ENCODE assay signal across 8 cellular contexts in genomic region chr12:7108928-7109920, GRCh38. TPM values are rescaled to one million over a fixed set of nuclear protein-coding genes. Genes with fewer than 3 reads are reported as not detected.
DNase-seq lines count a peak whose midpoint lies in the region; ATAC-seq and TF ChIP-seq lines count a peak whose summit lies in the region.

Gene C1RL, minus strand, starts transcription at chr12:7109214. Its CDS starts 34 bp downstream, at chr12:7109180.

- no peaks in the 10 kb centered on the region for H3K27me3 ChIP-seq in heart right ventricle
- H3K27me3 ChIP-seq in transverse colon = no peaks in the 10 kb centered on the region

- TF ChIP-seq CTCF in heart right ventricle (IDR thresholded peaks at IDR 0.05) (peak; percentile 94 to 99 (median 97)), transverse colon (IDR thresholded peaks at IDR 0.05) (peak; percentile 98 to 99 (median 99))

- ATAC-seq in GM19351 (IDR thresholded peaks at IDR 0.05; ENCODE audit: unreplicated experiment) (peak; percentile 30), heart right ventricle (peak; percentile 75 to 91 (median 88))

- in situ Hi-C loops in ACHN (cut with HindIII; ENCODE audit: low pct_ligation_motif_present, low pct_unique_long_range_greater_than_20kb, low sequenced_read_pairs) (no loop called here), transverse colon (cut with MboI; ENCODE audit: low pct_ligation_motif_present in 1 of 4, low pct_unique_long_range_greater_than_20kb in 1 of 4, low sequenced_read_pairs in 3 of 4) (loop anchor here (10.0 to 25.0 kb wide), 3 partner anchors 164 to 197 kb away; partner anchors contain the start of genes C12orf57 (in 3 of the 4), RNU7-1 (in 3 of the 4), ATN1 (in 2 of the 4) and ENO2 (in 1 of the 4))

- DNase-seq in ACHN (peak; percentile 90), NCI-H1417 treated with DMSO at 0.1 percent for 48 hours (lab: John Stamatoyannopoulos, UW) (peak; percentile 35), T-helper 1 cell (peak; percentile 54 to 75 (median 67)), heart right ventricle (peak; percentile 90), posterior vena cava (ENCODE audit: low spot score) (peak; percentile 98), transverse colon (peak; percentile 93)

- intact Hi-C loops in heart right ventricle (cut with DNase I) = loop anchor here in 6 of 10 donors (1.0 to 10.0 kb wide), 5 partner anchors 47 to 164 kb away; partner anchors contain the start of genes C1S (in 5 of the 6), C12orf57 (in 1 of the 6) and RNU7-1 (in 1 of the 6)
- intact Hi-C loops in posterior vena cava (cut with DNase I) = loop anchor here (1.0 to 5.0 kb wide), 2 partner anchors 17 to 442 kb away; partner anchors contain the start of gene C1R (in 1 of the 2)
- intact Hi-C loops in transverse colon (cut with DNase I; ENCODE audit: low total_unique reads) = loop anchor here (2.0 to 10.0 kb wide), 3 partner anchors 48 to 242 kb away; partner anchors contain the start of genes C1S and TPI1

- peak within 1 kb of the TSS in 9 of 10 donors; percentile 41 to 70 (median 63) for H3K4me3 ChIP-seq in heart right ventricle
- peak within 1 kb of the TSS; percentile 54 to 69 (median 62) for H3K4me3 ChIP-seq in transverse colon

- peaks cover 0 to 13% (median 3%) of the 10 kb centered on the region in 11 donors for H3K9me3 ChIP-seq in heart right ventricle
- H3K9me3 ChIP-seq in transverse colon = peaks cover 0 to 7% of the 10 kb centered on the region in 2 donors

- peak; percentile 80 for TF ChIP-seq EP300 in transverse colon (IDR thresholded peaks at IDR 0.05; ENCODE audit: low read depth)

- H3K4me1 ChIP-seq in heart right ventricle (peaks cover 0 to 44% (median 14%) of the 10 kb centered on the region in 9 donors), transverse colon (peaks cover 12 to 29% (median 17%) of the 10 kb centered on the region in 4 donors)

- WGBS in adipose tissue, 3 donors = 21 to 25% (median 24%) methylated on average over 22 to 24 of the region's 24 CpGs
- WGBS in heart right ventricle, 2 donors = 28 to 35% methylated on average over 22 to 24 of the region's 24 CpGs
- WGBS in transverse colon (ENCODE audit: low coverage in 1 of 2), 2 donors = 21 to 25% methylated on average over 8 to 23 of the region's 24 CpGs

- H3K36me3 ChIP-seq in heart right ventricle (peaks cover 0 to 16% (median 0%) of the 10 kb centered on the region in 9 donors), transverse colon (no peaks in the 10 kb centered on the region)

- peak within 1 kb of the TSS; percentile 99 for H3K27ac ChIP-seq in adipose tissue (ENCODE audit: low read depth, low read length)
- H3K27ac ChIP-seq in heart right ventricle = peak within 1 kb of the TSS; percentile 70 to 98 (median 89)
- peak within 1 kb of the TSS; percentile 92 to 95 (median 93) for H3K27ac ChIP-seq in transverse colon

- TF ChIP-seq POLR2A in transverse colon (IDR thresholded peaks at IDR 0.05) = no peak

RNA-seq across cellular contexts. Expression of gene C1RL, which starts in this region (rescaled TPM):
- 10 to 100 TPM; 40.8 to 48.5 (median 42.0) TPM for polyA plus RNA-seq in adipose tissue
- total RNA-seq in heart right ventricle = 10 to 100 TPM in 3 of 10 donors, 1 to 10 TPM in 7; 4.5 to 24.9 (median 7.5) TPM
- polyA plus RNA-seq in heart right ventricle = 10 to 100 TPM in 1 of 2 donors, 1 to 10 TPM in 1; 8.3 to 22.3 TPM
- 100 to 1,000 TPM in 1 of 2 donors, 10 to 100 TPM in 1; 79.5 to 122 TPM for total RNA-seq in posterior vena cava
- total RNA-seq in transverse colon = 100 to 1,000 TPM in 1 of 4 donors, 10 to 100 TPM in 3; 39.6 to 261 (median 65.0) TPM

Comparison
In these comparisons a context has a peak if more than half of its experiments do, and no peak if none do; other contexts are left out.
1. Peak in every context shown above with its lines: DNase-seq, ATAC-seq, H3K4me3 ChIP-seq and H3K27ac ChIP-seq.
2. DNase-seq: peak in every context shown above with its lines; median percentile 98 in posterior vena cava; 93 in transverse colon; 90 in ACHN; 90 in heart right ventricle; 67 in T-helper 1 cell; 35 in NCI-H1417 treated with DMSO at 0.1 percent for 48 hours.